Comparison of ENCODE assay signal across 8 cellular contexts in genomic region chr1:161019767-161020572, GRCh38. TPM values are rescaled to one million over a fixed set of nuclear protein-coding genes. Genes with fewer than 3 reads are reported as not detected.
DNase-seq lines count a peak whose midpoint lies in the region; ATAC-seq and TF ChIP-seq lines count a peak whose summit lies in the region.

No MANE protein-coding gene starts in this region.

- peak overlapping the region; percentile 91 for H3K9ac ChIP-seq in mammary epithelial cell (ENCODE audit: insufficient read depth, low read length)

- peak overlapping the region; percentile 68 to 81 (median 74) for H3K4me3 ChIP-seq in mammary epithelial cell (replicated peaks in 1 of 3; ENCODE audit: insufficient read depth in 1 of 3, low read depth in 2 of 3, low read length in 3 of 3)
- peak overlapping the region; percentile 70 to 91 (median 78) for H3K4me3 ChIP-seq in right lobe of liver
- peak overlapping the region; percentile 59 to 79 (median 68) for H3K4me3 ChIP-seq in upper lobe of left lung

- peaks cover 57% of the 10 kb centered on the region for H3K79me2 ChIP-seq in mammary epithelial cell (ENCODE audit: insufficient read depth, low read length)

- H3K27ac ChIP-seq in mammary epithelial cell (ENCODE audit: insufficient read depth, low read depth, low read length) (peak overlapping the region; percentile 98), right lobe of liver (peak overlapping the region; percentile 97 to 98 (median 97)), upper lobe of left lung (peak overlapping the region; percentile 91 to 96 (median 93))

- DNase-seq in NOMO-1 treated with DMSO at 0.1 percent for 48 hours (lab: John Stamatoyannopoulos, UW; ENCODE audit: unreplicated experiment) (peak; percentile 28), NOMO-1 treated with dmso at 0.1 percent for 144 hours (lab: John Stamatoyannopoulos, UW; ENCODE audit: unreplicated experiment) (no peak), NCI-H146 (lab: John Stamatoyannopoulos, UW) (peak; percentile 58), mammary epithelial cell (peak; percentile 95), right lobe of liver (no peak), upper lobe of left lung (no peak)

- ATAC-seq in right lobe of liver, result peak; percentile 4 to 34 (median 21)
- ATAC-seq in upper lobe of left lung (ENCODE audit: low FRiP score in 2 of 2), result peak; percentile 2 to 12
- no peak for ATAC-seq in GM21360 (IDR thresholded peaks at IDR 0.05; ENCODE audit: unreplicated experiment)
- no peak for ATAC-seq in GM21529 (IDR thresholded peaks at IDR 0.05; ENCODE audit: unreplicated experiment)

- peak overlapping the region; percentile 74 for H3K4me2 ChIP-seq in mammary epithelial cell (ENCODE audit: insufficient read depth, low read depth, low read length)

- TF ChIP-seq POLR2A in right lobe of liver (IDR thresholded peaks at IDR 0.05) (peak; percentile 10), upper lobe of left lung (IDR thresholded peaks at IDR 0.05) (no peak)

- 0% methylated on average over 10 of the region's 11 CpGs for WGBS in mammary epithelial cell (ENCODE audit: low coverage, missing lambda C conversion rate)
- WGBS in right lobe of liver (ENCODE audit: insufficient coverage, low coverage, low lambda C conversion rate, missing lambda C conversion rate), result 2% methylated on average over 11 of the region's 11 CpGs
- WGBS in upper lobe of left lung, 2 donors, result 6 to 12% methylated on average over 11 of the region's 11 CpGs

- intact Hi-C loops in mammary epithelial cell (cut with micrococcal nuclease), result loop anchor here (1.0 kb wide), 1 partner anchor 23 kb away; no protein-coding TSS in a partner anchor
- intact Hi-C loops in right lobe of liver (cut with DNase I), result no loop called here

- H3K9me3 ChIP-seq in mammary epithelial cell (replicated peaks; ENCODE audit: insufficient read depth, low read length), result no peaks in the 10 kb centered on the region
- H3K9me3 ChIP-seq in right lobe of liver, result no peaks in the 10 kb centered on the region
- no peaks in the 10 kb centered on the region for H3K9me3 ChIP-seq in upper lobe of left lung

- TF ChIP-seq EP300 in upper lobe of left lung (IDR thresholded peaks at IDR 0.05), result no peak

- H3K4me1 ChIP-seq in mammary epithelial cell (ENCODE audit: insufficient read depth, low read length) (peaks cover 34% of the 10 kb centered on the region), right lobe of liver (peaks cover 0 to 47% (median 18%) of the 10 kb centered on the region in 4 donors), upper lobe of left lung (peaks cover 34 to 53% (median 44%) of the 10 kb centered on the region in 4 donors)

- in situ Hi-C loops in mammary epithelial cell (cut with MboI; ENCODE audit: low sequenced_read_pairs in 2 of 2), result no loop called here

- H3K36me3 ChIP-seq in mammary epithelial cell (ENCODE audit: insufficient read depth, low read length), result no peaks in the 10 kb centered on the region
- H3K36me3 ChIP-seq in right lobe of liver, result no peaks in the 10 kb centered on the region
- no peaks in the 10 kb centered on the region for H3K36me3 ChIP-seq in upper lobe of left lung

- TF ChIP-seq CTCF in mammary epithelial cell (conservative IDR thresholded peaks at IDR 0.05 in 1 of 2, IDR thresholded peaks at IDR 0.05 in 1 of 2; ENCODE audit: extremely low read depth in 1 of 2, insufficient read depth in 1 of 2, low read depth in 1 of 2, low read length in 2 of 2) (no peak), right lobe of liver (IDR thresholded peaks at IDR 0.05) (no peak), upper lobe of left lung (IDR thresholded peaks at IDR 0.05) (no peak)

- peak overlapping the region; percentile 63 for H2AFZ ChIP-seq in mammary epithelial cell (ENCODE audit: low read depth, low read length)

- H4K20me1 ChIP-seq in mammary epithelial cell (ENCODE audit: insufficient read depth, low read length), result no peaks in the 10 kb centered on the region

- dilution Hi-C loops in mammary epithelial cell (cut with HindIII; ENCODE audit: low sequenced_read_pairs), result no loop called here

- CTCF ChIA-PET in mammary epithelial cell (lab: Charles Lee; ENCODE audit: low non-redundant PET), result interaction anchor here (0.6 to 0.9 kb wide), 5 partner anchors 8 to 25 kb away, joined by 3 to 7 read pairs (median 3); no protein-coding TSS in a partner anchor

- BruUV-seq in mammary epithelial cell (replicated peaks; lab: Mats Ljungman, UMichigan), result TSS peak; percentile 47

- H3K27me3 ChIP-seq in mammary epithelial cell (ENCODE audit: insufficient read depth, low read length), result no peaks in the 10 kb centered on the region
- no peaks in the 10 kb centered on the region for H3K27me3 ChIP-seq in right lobe of liver
- no peaks in the 10 kb centered on the region for H3K27me3 ChIP-seq in upper lobe of left lung

RNA-seq across cellular contexts. Expression of gene F11R, which starts 1.0 kb away (rescaled TPM):
- total RNA-seq in mammary epithelial cell (100 to 1,000 TPM; 109 to 202 TPM), right lobe of liver (100 to 1,000 TPM in 1 of 6 experiments, 10 to 100 TPM in 5; 48.3 to 119 (median 65.3) TPM), upper lobe of left lung (100 to 1,000 TPM in 5 of 6 donors, 10 to 100 TPM in 1; 99.0 to 209 (median 172) TPM)
- 159 TPM for polyA plus RNA-seq in mammary epithelial cell
- polyA minus RNA-seq in mammary epithelial cell, result 183 TPM

RNA-seq across cellular contexts. Expression of gene TSTD1, which starts 18.8 kb away (rescaled TPM):
- total RNA-seq in mammary epithelial cell (10 to 100 TPM; 37.6 to 73.7 TPM), right lobe of liver (10 to 100 TPM; 16.3 to 60.8 (median 28.3) TPM), upper lobe of left lung (100 to 1,000 TPM in 4 of 6 donors, 10 to 100 TPM in 2; 56.2 to 170 (median 113) TPM)
- 99.9 TPM for polyA plus RNA-seq in mammary epithelial cell
- 50.9 TPM for polyA minus RNA-seq in mammary epithelial cell

RNA-seq across cellular contexts. Expression of gene USF1, which starts 25.8 kb away (rescaled TPM):
- total RNA-seq in mammary epithelial cell (10 to 100 TPM; 31.8 to 40.7 TPM), right lobe of liver (10 to 100 TPM; 25.5 to 34.3 (median 28.1) TPM), upper lobe of left lung (100 to 1,000 TPM in 1 of 6 donors, 10 to 100 TPM in 5; 78.2 to 151 (median 84.2) TPM)
- 19.8 TPM for polyA plus RNA-seq in mammary epithelial cell
- polyA minus RNA-seq in mammary epithelial cell, result 81.0 TPM

RNA-seq across cellular contexts. Expression of gene ARHGAP30, which starts 49.7 kb away (rescaled TPM):
- under 1 TPM; 0.17 to 0.26 TPM for total RNA-seq in mammary epithelial cell
- polyA plus RNA-seq in mammary epithelial cell, result 0.03 TPM
- polyA minus RNA-seq in mammary epithelial cell, result not detected
- total RNA-seq in right lobe of liver, result 1 to 10 TPM; 2.8 to 7.4 (median 3.6) TPM
- total RNA-seq in upper lobe of left lung, result 10 to 100 TPM; 26.8 to 69.9 (median 51.2) TPM

Comparison
In these comparisons a context has a peak if more than half of its experiments do, and no peak if none do; other contexts are left out.
1. DNase-seq: peak in NOMO-1 treated with DMSO at 0.1 percent for 48 hours (single experiment), NCI-H146 (single experiment) and mammary epithelial cell (single experiment); none in NOMO-1 treated with dmso at 0.1 percent for 144 hours (single experiment), right lobe of liver (0 of 3) and upper lobe of left lung (0 of 2).
2. ATAC-seq: peak in right lobe of liver (4 of 4) and upper lobe of left lung (2 of 2); none in GM21360 (single experiment) and GM21529 (single experiment).
3. Peak in every context shown above with its lines, with median percentiles within 50 percentile points of each other: H3K27ac ChIP-seq and H3K4me3 ChIP-seq.